8 cellular contexts compared by ENCODE assay signal in genomic region chr14:20680843-20681347, GRCh38. TPM values are rescaled to one million over a fixed set of nuclear protein-coding genes. Genes with fewer than 3 reads are reported as not detected.
A peak's percentile ranks its signal among the peaks of the same experiment; 100 is the strongest.
DNase-seq lines count a peak whose midpoint lies in the region; ATAC-seq and TF ChIP-seq lines count a peak whose summit lies in the region.

No MANE protein-coding gene starts in this region.

- WGBS in psoas muscle, 3 donors, result 8 to 9% (median 8%) methylated on average over 7 of the region's 7 CpGs

- TF ChIP-seq CTCF in HL-60 (IDR thresholded peaks at IDR 0.05; ENCODE audit: insufficient read depth, low read length) (no peak), psoas muscle (IDR thresholded peaks at IDR 0.05) (no peak)

- ATAC-seq in psoas muscle, result peak in 1 of 4 donors; percentile 17

- H3K4me3 ChIP-seq in HL-60 (replicated peaks; ENCODE audit: insufficient read depth, low read length) (peak overlapping the region; percentile 93), psoas muscle (peak overlapping the region; percentile 89)

- DNase-seq in stimulated activated CD4-positive, alpha-beta T cell treated with anti-CD3 and anti-CD28 coated beads, Interleukin-4, amount 100 ng/mL, for 4 hours, result peak; percentile 15 to 49
- DNase-seq in stimulated activated CD4-positive, alpha-beta T cell treated with anti-CD3 and anti-CD28 coated beads, Interleukin-4, amount 100 ng/mL, for 1 hour, result no peak
- DNase-seq in HL-60 (ENCODE audit: low read depth in 1 of 2, low spot score in 1 of 2), result peak in 1 of 2 experiments; percentile 66
- DNase-seq in epidermal melanocyte (ENCODE audit: insufficient read length, low spot score), result peak; percentile 48
- DNase-seq in psoas muscle, result no peak
- DNase-seq in mucosa of gallbladder (ENCODE audit: low spot score), result no peak
- DNase-seq in NCI-H1436 (lab: John Stamatoyannopoulos, UW), result no peak
- no peak for DNase-seq in NCI-H82 (lab: John Stamatoyannopoulos, UW)

- no peaks in the 10 kb centered on the region for H3K36me3 ChIP-seq in psoas muscle (ENCODE audit: insufficient read depth in 1 of 2, low read depth in 1 of 2)

- H3K9me3 ChIP-seq in psoas muscle, result no peaks in the 10 kb centered on the region

- peaks cover 13% of the 10 kb centered on the region for H3K4me1 ChIP-seq in psoas muscle

- intact Hi-C loops in psoas muscle (cut with DNase I), result loop anchor here (1.0 to 10.0 kb wide), 8 partner anchors 49 to 424 kb away; partner anchors contain the start of genes APEX1 (in 1 of the 2), CCNB1IP1 (in 1 of the 2), PIP4P1 (in 1 of the 2) and PNP (in 1 of the 2)

- H3K27ac ChIP-seq in HL-60 (replicated peaks) (no peak overlapping the region), psoas muscle (peak overlapping the region; percentile 99)

- H3K27me3 ChIP-seq in HL-60 (ENCODE audit: insufficient read depth, poor library complexity, severe bottlenecking) (no peaks in the 10 kb centered on the region), psoas muscle (ENCODE audit: insufficient read depth in 3 of 3, low read length in 2 of 3) (no peaks in the 10 kb centered on the region)

RNA-seq across cellular contexts. Expression of gene RNASE4, which starts 3.5 kb away (rescaled TPM):
- total RNA-seq in psoas muscle (10 to 100 TPM in 1 of 4 donors, 1 to 10 TPM in 2, under 1 TPM in 1; 0.77 to 11.1 (median 4.2) TPM), mucosa of gallbladder (135 TPM)
- 10 to 100 TPM in 1 of 3 donors, 1 to 10 TPM in 2; 7.6 to 10.7 (median 8.6) TPM for polyA plus RNA-seq in psoas muscle

RNA-seq across cellular contexts. Expression of gene ANG, which starts 7.7 kb away (rescaled TPM):
- total RNA-seq in psoas muscle (1 to 10 TPM; 1.3 to 6.5 (median 1.8) TPM), mucosa of gallbladder (110 TPM)
- 1 to 10 TPM; 3.5 to 4.8 (median 3.5) TPM for polyA plus RNA-seq in psoas muscle

RNA-seq across cellular contexts. Expression of gene OR6S1, which starts 39.4 kb away (rescaled TPM):
- not detected for total RNA-seq in psoas muscle
- not detected for polyA plus RNA-seq in psoas muscle
- total RNA-seq in mucosa of gallbladder, result not detected

Comparison
In these comparisons a context has a peak if more than half of its experiments do, and no peak if none do; other contexts are left out.
1. DNase-seq: peak in stimulated activated CD4-positive, alpha-beta T cell treated with anti-CD3 and anti-CD28 coated beads, Interleukin-4, amount 100 ng/mL, for 4 hours (2 of 2) and epidermal melanocyte (single experiment); none in stimulated activated CD4-positive, alpha-beta T cell treated with anti-CD3 and anti-CD28 coated beads, Interleukin-4, amount 100 ng/mL, for 1 hour (single experiment), psoas muscle (0 of 2), mucosa of gallbladder (single experiment), NCI-H1436 (single experiment) and NCI-H82 (single experiment).
2. RNA of gene RNASE4, which starts 3.5 kb away (total RNA-seq): 135 TPM in mucosa of gallbladder (single experiment); 0.77 to 11.1 TPM in psoas muscle; every median in the first group is over 10 times any median in the second.
3. RNA of gene ANG, which starts 7.7 kb away (total RNA-seq): 110 TPM in mucosa of gallbladder (single experiment); 1.3 to 6.5 TPM in psoas muscle; every median in the first group is over 10 times any median in the second.